In the genomic region with DNA sequence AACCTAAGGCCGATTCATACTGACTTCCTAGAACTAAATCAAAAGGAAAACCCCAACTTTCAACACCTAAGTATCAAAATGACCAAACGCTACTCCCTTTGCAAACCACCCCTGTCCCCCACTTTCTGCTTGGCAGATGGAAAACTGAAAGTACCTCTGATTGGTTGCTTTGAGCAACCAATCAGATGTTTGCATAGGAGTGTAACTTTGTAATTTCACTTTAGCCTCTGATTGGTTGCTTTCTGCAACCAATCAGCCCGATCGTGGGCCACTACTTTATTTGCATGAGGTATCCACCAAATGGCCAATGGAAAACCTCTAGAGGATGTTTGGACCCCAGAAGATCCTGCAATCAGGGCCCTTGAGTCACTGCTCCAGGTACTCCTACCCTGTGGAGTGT, we compare ENCODE assay signal across 8 cellular contexts. TPM values are rescaled to one million over a fixed set of nuclear protein-coding genes. Genes with fewer than 3 reads are reported as not detected.
A peak's percentile ranks its signal among the peaks of the same experiment; 100 is the strongest.
DNase-seq lines count a peak whose midpoint lies in the region; ATAC-seq, FAIRE-seq and TF ChIP-seq lines count a peak whose summit lies in the region.
"Had no signal": no experiment of that assay in that cellular context is flagged by ENCODE, and none has a peak within 500 bp of the region (broad histone marks: within the 10 kb centered on the region; RNA-seq: fewer than 3 reads in every experiment).

No MANE protein-coding gene starts in this region.

- H3K4me1 Mint-ChIP-seq in activated CD4-positive, alpha-beta memory T cell treated with anti-CD3 and anti-CD28 coated beads for 36 hours (ENCODE audit: low read depth): peaks cover 24% of the 10 kb centered on the region
- H3K4me1 Mint-ChIP-seq in natural killer cell: peaks cover 7 to 8% of the 10 kb centered on the region in 2 donors

- ATAC-seq in HG02798 (IDR thresholded peaks at IDR 0.05; ENCODE audit: poor library complexity, unreplicated experiment) (peak; percentile 69), natural killer cell (peak; percentile 62 to 78 (median 65)), GM18505 (IDR thresholded peaks at IDR 0.05; ENCODE audit: unreplicated experiment) (no peak), GM18498 (IDR thresholded peaks at IDR 0.05; ENCODE audit: unreplicated experiment) (no peak)

- DNase-seq in GM18507 (ENCODE audit: extremely low spot score, insufficient read length, low read depth) (no peak), natural killer cell (no peak), occipital lobe (lab: John Stamatoyannopoulos, UW) (no peak)
- DNase-seq in activated CD4-positive, alpha-beta memory T cell treated with anti-CD3 and anti-CD28 coated beads for 36 hours: peak; percentile 59
- DNase-seq: GDM1 had no signal

- no peak for TF ChIP-seq CTCF in natural killer cell (IDR thresholded peaks at IDR 0.05)

- H3K27ac Mint-ChIP-seq in activated CD4-positive, alpha-beta memory T cell treated with anti-CD3 and anti-CD28 coated beads for 36 hours: peak overlapping the region; percentile 1
- peak overlapping the region; percentile 27 to 64 for H3K27ac Mint-ChIP-seq in natural killer cell

- intact Hi-C loops in activated CD4-positive, alpha-beta memory T cell treated with anti-CD3 and anti-CD28 coated beads for 36 hours (cut with micrococcal nuclease): loop anchor here (1.0 to 2.0 kb wide), 2 partner anchors 15 to 75 kb away; no protein-coding TSS in a partner anchor
- intact Hi-C loops in natural killer cell (cut with micrococcal nuclease): loop anchor here (1.0 to 5.0 kb wide), 2 partner anchors 77 to 86 kb away; partner anchors contain the start of genes CBX3 and HNRNPA2B1

- POLR2A ChIA-PET in activated CD4-positive, alpha-beta memory T cell treated with anti-CD3 and anti-CD28 coated beads for 36 hours (lab: Charles Lee): interaction anchor here (0.8 kb wide), 1 partner anchor 79 kb away, joined by 4 read pairs; the partner anchor contains the start of gene HNRNPA2B1

- H3K27me3 Mint-ChIP-seq in activated CD4-positive, alpha-beta memory T cell treated with anti-CD3 and anti-CD28 coated beads for 36 hours: peaks cover 3% of the 10 kb centered on the region
- no peaks in the 10 kb centered on the region for H3K27me3 Mint-ChIP-seq in natural killer cell (ENCODE audit: low read depth in 2 of 2)

- no peak overlapping the region for H3K4me3 Mint-ChIP-seq in activated CD4-positive, alpha-beta memory T cell treated with anti-CD3 and anti-CD28 coated beads for 36 hours
- peak overlapping the region; percentile 35 for H3K4me3 Mint-ChIP-seq in natural killer cell

- peak; percentile 84 for FAIRE-seq in GM18507 (lab: Jason Lieb, UNC)

- CTCF ChIA-PET in activated CD4-positive, alpha-beta memory T cell treated with anti-CD3 and anti-CD28 coated beads for 36 hours (lab: Charles Lee): interaction anchor here (1.3 kb wide), 1 partner anchor 13 kb away, joined by 3 read pairs; no protein-coding TSS in a partner anchor

- TF ChIP-seq POLR2A in GM18505 (IDR thresholded peaks at IDR 0.05; ENCODE audit: borderline replicate concordance, extremely low read depth, insufficient read depth, insufficient read length): no peak

- no peaks in the 10 kb centered on the region for H3K9me3 Mint-ChIP-seq in activated CD4-positive, alpha-beta memory T cell treated with anti-CD3 and anti-CD28 coated beads for 36 hours
- H3K9me3 Mint-ChIP-seq in natural killer cell: no peaks in the 10 kb centered on the region

- H3K36me3 Mint-ChIP-seq in activated CD4-positive, alpha-beta memory T cell treated with anti-CD3 and anti-CD28 coated beads for 36 hours: no peaks in the 10 kb centered on the region
- H3K36me3 Mint-ChIP-seq in natural killer cell: no peaks in the 10 kb centered on the region

RNA-seq across cellular contexts. Expression of gene SNX10, which starts 12.3 kb away (rescaled TPM):
- 10 to 100 TPM; 43.1 to 44.1 TPM for total RNA-seq in activated CD4-positive, alpha-beta memory T cell treated with anti-CD3 and anti-CD28 coated beads for 36 hours
- 10 to 100 TPM; 17.2 to 26.8 (median 21.3) TPM for total RNA-seq in natural killer cell
- total RNA-seq in occipital lobe: 61.5 TPM

Comparison
In these comparisons a context has a peak if more than half of its experiments do, and no peak if none do; other contexts are left out.
1. ATAC-seq: peak in HG02798 (single experiment) and natural killer cell (3 of 3); none in GM18505 (single experiment) and GM18498 (single experiment).